8 cellular contexts compared by ENCODE assay signal in genomic region chr1:190373705-190374336, GRCh38.
A peak's percentile ranks its signal among the peaks of the same experiment; 100 is the strongest.
DNase-seq lines count a peak whose midpoint lies in the region; ATAC-seq and TF ChIP-seq lines count a peak whose summit lies in the region.

No MANE protein-coding gene starts in this region.

- DNase-seq in BE2C (no peak), Karpas-422 (peak; percentile 58), retinal pigment epithelial cell (ENCODE audit: low read depth) (no peak), NCI-H2081 treated with DMSO at 0.1 percent for 48 hours (lab: John Stamatoyannopoulos, UW) (no peak), cerebellar nuclear complex (lab: John Stamatoyannopoulos, UW) (no peak)
- no peak for DNase-seq in activated CD4-positive, alpha-beta T cell treated with anti-CD3 and anti-CD28 coated beads for 4 hours

- H3K27me3 Mint-ChIP-seq in brain: no peaks in the 10 kb centered on the region

- H3K4me1 ChIP-seq in BE2C: no peaks in the 10 kb centered on the region
- no peaks in the 10 kb centered on the region for H3K4me1 ChIP-seq in Karpas-422 (ENCODE audit: low read length)

- H3K4me3 Mint-ChIP-seq in brain: no peak overlapping the region

- peak; percentile 80 for ATAC-seq in GM21528 (IDR thresholded peaks at IDR 0.05; ENCODE audit: low FRiP score, unreplicated experiment)

- H3K4me1 Mint-ChIP-seq in brain: peaks cover 12% of the 10 kb centered on the region

- H3K9me2 ChIP-seq in Karpas-422 (replicated peaks; ENCODE audit: insufficient read depth, low read length): no peaks in the 10 kb centered on the region

- H2AFZ ChIP-seq in Karpas-422 (ENCODE audit: low read length): no peak overlapping the region

- no peak overlapping the region for H3K27ac ChIP-seq in Karpas-422 (ENCODE audit: low read length)

- H3K79me2 ChIP-seq in Karpas-422 (ENCODE audit: low read length): no peaks in the 10 kb centered on the region

- TF ChIP-seq CTCF in BE2C (IDR thresholded peaks at IDR 0.05; ENCODE audit: low read depth, low read length) (peak; percentile 78), brain (conservative IDR thresholded peaks at IDR 0.05) (peak; percentile 28 to 53), retinal pigment epithelial cell (conservative IDR thresholded peaks at IDR 0.05; ENCODE audit: low read depth, low read length) (peak; percentile 58)

- no peaks in the 10 kb centered on the region for H3K9me3 Mint-ChIP-seq in brain

- H3K36me3 Mint-ChIP-seq in brain: peaks cover 5% of the 10 kb centered on the region

- H3K36me3 ChIP-seq in BE2C: no peaks in the 10 kb centered on the region
- H3K36me3 ChIP-seq in Karpas-422 (ENCODE audit: insufficient read depth, low read length): no peaks in the 10 kb centered on the region

- no peak overlapping the region for H3K9ac ChIP-seq in Karpas-422 (ENCODE audit: low read length)

- no peak overlapping the region for H3K27ac Mint-ChIP-seq in brain

- H3K9me3 ChIP-seq in BE2C (no peaks in the 10 kb centered on the region), Karpas-422 (ENCODE audit: low read length) (peaks cover 3% of the 10 kb centered on the region)

- H3K4me2 ChIP-seq in Karpas-422 (ENCODE audit: low read depth, low read length, poor library complexity, severe bottlenecking): no peak overlapping the region

- no peaks in the 10 kb centered on the region for H4K20me1 ChIP-seq in Karpas-422 (ENCODE audit: insufficient read depth, low read depth, low read length)

- H3K27me3 ChIP-seq in BE2C (no peaks in the 10 kb centered on the region), Karpas-422 (ENCODE audit: low read length) (no peaks in the 10 kb centered on the region)

- H3K4me3 ChIP-seq in BE2C (ENCODE audit: low read depth, low read length) (no peak overlapping the region), Karpas-422 (ENCODE audit: low read length) (no peak overlapping the region), retinal pigment epithelial cell (ENCODE audit: low read length) (no peak overlapping the region)
